ENCODE assay signal across 11 cellular contexts in the genomic region with DNA sequence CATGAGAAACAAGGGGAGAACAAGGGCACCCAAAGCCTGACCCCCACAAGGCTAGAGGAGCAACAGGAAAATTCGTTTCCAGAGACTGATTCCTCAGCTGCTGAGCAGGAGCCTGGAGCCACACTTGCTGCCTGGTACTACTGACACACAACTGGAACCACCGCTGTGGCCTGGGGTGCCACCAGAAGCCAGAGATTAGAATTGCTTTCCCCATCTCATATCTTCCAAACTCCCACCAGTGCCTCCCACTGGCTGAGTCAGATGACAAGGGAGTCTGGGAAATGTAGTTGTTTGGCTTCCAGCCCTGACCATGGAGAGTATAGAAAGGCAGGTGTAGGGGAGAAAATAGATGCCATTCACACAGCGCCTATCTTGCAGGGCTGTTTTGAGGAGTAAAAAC. TPM values are rescaled to one million over a fixed set of nuclear protein-coding genes. Genes with fewer than 3 reads are reported as not detected.
DNase-seq lines count a peak whose midpoint lies in the region; ATAC-seq and TF ChIP-seq lines count a peak whose summit lies in the region.
"Had no signal": no experiment of that assay in that cellular context is flagged by ENCODE, and none has a peak within 500 bp of the region (broad histone marks: within the 10 kb centered on the region; RNA-seq: fewer than 3 reads in every experiment).

No MANE protein-coding gene starts in this region.

- H3K9me2 ChIP-seq in GM23248 (ENCODE audit: insufficient read depth): no peaks in the 10 kb centered on the region

- H3K27ac Mint-ChIP-seq in activated T-cell treated with anti-CD3 and anti-CD28 coated beads, Interleukin-2, amount 50 U/mL, for 72 hours: no peak overlapping the region

- no peak overlapping the region for H3K4me3 ChIP-seq in GM23248
- H3K4me3 ChIP-seq in body of pancreas: no peak overlapping the region
- H3K4me3 ChIP-seq: heart left ventricle, mucosa of descending colon, smooth muscle cell had no signal

- H3K9ac ChIP-seq in GM23248: no peak overlapping the region

- no peaks in the 10 kb centered on the region for H3K9me3 Mint-ChIP-seq in activated T-cell treated with anti-CD3 and anti-CD28 coated beads, Interleukin-2, amount 50 U/mL, for 72 hours

- peaks cover 5 to 12% of the 10 kb centered on the region in 2 donors for H3K36me3 Mint-ChIP-seq in activated T-cell treated with anti-CD3 and anti-CD28 coated beads, Interleukin-2, amount 50 U/mL, for 72 hours (ENCODE audit: insufficient read depth in 2 of 2)

- no peak overlapping the region for H3K4me2 ChIP-seq in GM23248 (ENCODE audit: unreplicated experiment)
- H3K4me2 ChIP-seq: smooth muscle cell had no signal

- peaks cover 45% of the 10 kb centered on the region for H3K4me1 Mint-ChIP-seq in activated T-cell treated with anti-CD3 and anti-CD28 coated beads, Interleukin-2, amount 50 U/mL, for 72 hours (ENCODE audit: low read depth)

- H4K20me1 ChIP-seq in GM23248 (ENCODE audit: insufficient read depth): no peaks in the 10 kb centered on the region

- H3F3A ChIP-seq in GM23248 (ENCODE audit: insufficient read depth): peaks cover 9% of the 10 kb centered on the region

- TF ChIP-seq POLR2A in body of pancreas (IDR thresholded peaks at IDR 0.05): no peak

- peak; percentile 41 for DNase-seq in GM23248
- peak; percentile 25 for DNase-seq in LHCN-M2 (ENCODE audit: low read depth)
- DNase-seq in activated T-cell treated with anti-CD3 and anti-CD28 coated beads, Interleukin-2, amount 50 U/mL, for 72 hours: peak; percentile 38 to 52
- DNase-seq in putamen (ENCODE audit: low spot score): peak; percentile 25
- no peak for DNase-seq in HT-29 (ENCODE audit: low spot score)
- no peak for DNase-seq in body of pancreas
- DNase-seq: GOT3, mucosa of descending colon had no signal

- H3K4me3 Mint-ChIP-seq in activated T-cell treated with anti-CD3 and anti-CD28 coated beads, Interleukin-2, amount 50 U/mL, for 72 hours: no peak overlapping the region

- H3K36me3 ChIP-seq in GM23248 (ENCODE audit: low read depth): no peaks in the 10 kb centered on the region
- no peaks in the 10 kb centered on the region for H3K36me3 ChIP-seq in body of pancreas (replicated peaks in 1 of 2; ENCODE audit: insufficient read depth in 1 of 2, low read depth in 2 of 2)

- intact Hi-C loops in body of pancreas (cut with DNase I): no loop called here

- 67 to 76% methylated on average over 3 of the region's 3 CpGs for WGBS in GM23248 (ENCODE audit: low coverage in 1 of 2, low lambda C conversion rate in 2 of 2, missing lambda C conversion rate in 2 of 2), 2 experiments
- 81 to 84% methylated on average over 3 of the region's 3 CpGs for WGBS in body of pancreas, 2 donors

- H3K27me3 ChIP-seq in GM23248 (replicated peaks; ENCODE audit: insufficient read depth): no peaks in the 10 kb centered on the region
- H3K27me3 ChIP-seq in body of pancreas: no peaks in the 10 kb centered on the region
- H3K27me3 ChIP-seq: heart left ventricle had no signal

- peak in 1 of 2 donors; percentile 10 for ATAC-seq in activated T-cell treated with anti-CD3 and anti-CD28 coated beads, Interleukin-2, amount 50 U/mL, for 72 hours (replicated peaks in 1 of 2)
- ATAC-seq in HG02798 (IDR thresholded peaks at IDR 0.05; ENCODE audit: poor library complexity, unreplicated experiment): no peak
- ATAC-seq in body of pancreas: no peak
- ATAC-seq: heart left ventricle had no signal

- in situ Hi-C loops in GM23248 (cut with MboI): no loop called here

- no peaks in the 10 kb centered on the region for H3K27me3 Mint-ChIP-seq in activated T-cell treated with anti-CD3 and anti-CD28 coated beads, Interleukin-2, amount 50 U/mL, for 72 hours (ENCODE audit: low read depth)

- H3K27ac ChIP-seq in GM23248 (no peak overlapping the region), body of pancreas (no peak overlapping the region)
- H3K27ac ChIP-seq: heart left ventricle had no signal

- H3K9me3 ChIP-seq in GM23248 (ENCODE audit: low read depth) (no peaks in the 10 kb centered on the region), body of pancreas (no peaks in the 10 kb centered on the region)
- H3K9me3 ChIP-seq: heart left ventricle, mucosa of descending colon had no signal

- TF ChIP-seq CTCF in body of pancreas (IDR thresholded peaks at IDR 0.05): no peak

- H2AFZ ChIP-seq in GM23248: no peak overlapping the region

- H3K4me1 ChIP-seq in GM23248 (ENCODE audit: insufficient read depth) (0 out of 2 replicates have a peak, but pooled peaks cover 7% of the 10 kb centered on the region), body of pancreas (peaks cover 20% of the 10 kb centered on the region)

- H3K79me2 ChIP-seq in GM23248 (ENCODE audit: insufficient read depth): peaks cover 64% of the 10 kb centered on the region

RNA-seq across cellular contexts. Expression of gene TMEM11, which starts 4.1 kb away (rescaled TPM):
- total RNA-seq in GM23248 (2014; rRNA removed; shearing (Covaris generic)): 18.2 and 29.4 TPM in 2 replicates
- 66.5 and 66.9 TPM in 2 replicates for polyA plus RNA-seq in GM23248 (2016; fragmentation: Nextera tagmentation; extraction: Ambion mirVana)
- 23.4 and 26.2 TPM in 2 replicates for total RNA-seq in LHCN-M2 (2014; rRNA removed)
- polyA plus RNA-seq in LHCN-M2 (2012): 34.6 TPM
- 10 to 100 TPM; 21.4 to 25.9 TPM for total RNA-seq in activated T-cell treated with anti-CD3 and anti-CD28 coated beads, Interleukin-2, amount 50 U/mL, for 72 hours
- total RNA-seq in HT-29 (2014; rRNA removed; shearing (Covaris generic)): 34.1 and 36.5 TPM in 2 replicates
- total RNA-seq in body of pancreas: 10 to 100 TPM in 1 of 2 donors, 1 to 10 TPM in 1; 7.0 to 22.4 TPM

RNA-seq across cellular contexts. Expression of gene NATD1, which starts 35.1 kb away (rescaled TPM):
- total RNA-seq in GM23248 (2014; rRNA removed; shearing (Covaris generic)): 5.0 and 9.6 TPM in 2 replicates
- 3.6 and 4.0 TPM in 2 replicates for polyA plus RNA-seq in GM23248 (2016; fragmentation: Nextera tagmentation; extraction: Ambion mirVana)
- 2.3 and 4.3 TPM in 2 replicates for total RNA-seq in LHCN-M2 (2014; rRNA removed)
- polyA plus RNA-seq in LHCN-M2 (2012): 7.6 TPM
- total RNA-seq in activated T-cell treated with anti-CD3 and anti-CD28 coated beads, Interleukin-2, amount 50 U/mL, for 72 hours: 1 to 10 TPM; 7.4 to 8.8 TPM
- 0.97 and 1.1 TPM in 2 replicates for total RNA-seq in HT-29 (2014; rRNA removed; shearing (Covaris generic))
- 1 to 10 TPM; 2.6 to 7.0 TPM for total RNA-seq in body of pancreas

Comparison
In these comparisons a context has a peak if more than half of its experiments do, and no peak if none do; other contexts are left out.
1. DNase-seq: peak in GM23248 (single experiment), LHCN-M2 (single experiment), activated T-cell treated with anti-CD3 and anti-CD28 coated beads, Interleukin-2, amount 50 U/mL, for 72 hours (2 of 2) and putamen (single experiment); none in HT-29 (single experiment) and body of pancreas (0 of 4).